In the genomic region with DNA sequence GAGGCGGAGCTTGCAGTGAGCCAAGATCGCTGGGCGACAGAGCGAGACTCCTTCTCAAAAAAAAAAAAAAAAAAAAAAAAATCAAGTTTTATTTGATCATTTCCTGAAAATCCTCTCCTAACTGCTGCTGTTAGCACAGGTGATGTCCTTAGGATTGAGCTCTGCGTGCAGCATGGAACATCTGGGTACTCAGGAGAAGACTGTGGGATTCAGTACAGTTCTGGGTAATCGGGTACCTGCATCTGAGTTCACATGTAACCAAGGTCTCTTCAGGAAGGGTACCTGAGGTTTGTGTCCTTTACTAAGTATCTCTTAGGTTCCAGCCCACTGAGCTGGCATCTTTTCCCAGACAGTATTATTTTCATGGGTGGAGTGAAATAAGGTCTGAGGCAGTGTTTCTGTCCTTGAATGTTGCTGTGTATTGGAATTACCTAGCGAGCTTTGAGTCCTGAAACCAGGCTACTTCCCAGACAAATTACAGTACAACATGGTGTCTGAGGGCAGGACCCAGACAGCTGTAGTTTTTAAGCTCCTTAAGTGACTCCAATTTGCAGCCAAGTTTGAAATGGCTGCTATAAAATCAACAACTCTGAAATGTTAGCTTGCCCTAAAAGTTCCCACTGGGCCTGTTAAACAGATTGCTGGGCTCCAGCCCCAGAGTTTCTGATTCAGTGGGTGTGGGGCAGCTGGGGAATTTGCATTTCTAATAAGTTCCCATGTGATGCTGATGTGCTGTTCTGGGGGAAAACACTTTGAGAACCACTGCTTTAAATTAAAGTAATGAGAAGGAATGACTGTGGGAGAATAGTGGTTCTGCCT, we compare ENCODE assay signal across 16 cellular contexts.
DNase-seq lines count a peak whose midpoint lies in the region; ATAC-seq, FAIRE-seq and TF ChIP-seq lines count a peak whose summit lies in the region.
"Had no signal": no experiment of that assay in that cellular context is flagged by ENCODE, and none has a peak within 500 bp of the region (broad histone marks: within the 10 kb centered on the region; RNA-seq: fewer than 3 reads in every experiment).

No MANE protein-coding gene starts in this region.

- no peaks in the 10 kb centered on the region for H3K36me3 ChIP-seq in A673 (ENCODE audit: insufficient read depth, low read length, poor library complexity, severe bottlenecking)
- H3K36me3 ChIP-seq in adipocyte (ENCODE audit: control insufficient read depth, insufficient read depth, low read length, severe bottlenecking) = no peaks in the 10 kb centered on the region
- no peaks in the 10 kb centered on the region for H3K36me3 ChIP-seq in keratinocyte (ENCODE audit: control insufficient read depth in 2 of 2, extremely low read depth in 1 of 2, insufficient read depth in 2 of 2, low read length in 2 of 2)
- H3K36me3 ChIP-seq in esophagus squamous epithelium = no peaks in the 10 kb centered on the region
- H3K36me3 ChIP-seq: gastrocnemius medialis, HAP-1, transverse colon had no signal

- H3K9ac ChIP-seq in adipocyte (ENCODE audit: low read length) (no peak overlapping the region), keratinocyte (ENCODE audit: control insufficient read depth, extremely low read depth, insufficient read depth, low read length) (no peak overlapping the region)

- H2AFZ ChIP-seq in keratinocyte (ENCODE audit: control insufficient read depth, low read length) = no peak overlapping the region

- no peaks in the 10 kb centered on the region for H3K9me1 ChIP-seq in keratinocyte (ENCODE audit: control insufficient read depth, extremely low read depth, insufficient read depth, low read length)

- H3K27ac ChIP-seq in A673 (ENCODE audit: low read depth, low read length, poor library complexity, severe bottlenecking) (peak overlapping the region; percentile 6), keratinocyte (ENCODE audit: control insufficient read depth, insufficient read depth, low read length) (no peak overlapping the region), esophagus squamous epithelium (no peak overlapping the region)
- H3K27ac ChIP-seq: gastrocnemius medialis, transverse colon had no signal

- peak; percentile 26 for FAIRE-seq in keratinocyte (lab: Jason Lieb, UNC)

- TF ChIP-seq CTCF in A673 (conservative IDR thresholded peaks at IDR 0.05; ENCODE audit: low read depth, low read length) = no peak
- no peak for TF ChIP-seq CTCF in GM12865 (IDR thresholded peaks at IDR 0.05; ENCODE audit: insufficient read depth, low read depth, low read length, missing control alignments)
- TF ChIP-seq CTCF in keratinocyte (optimal IDR thresholded peaks at IDR 0.05 in 1 of 3, IDR thresholded peaks at IDR 0.05 in 1 of 3, conservative IDR thresholded peaks at IDR 0.05 in 1 of 3; ENCODE audit: extremely low read depth in 1 of 3, insufficient read depth in 2 of 3, low read length in 3 of 3) = no peak
- TF ChIP-seq CTCF in esophagus squamous epithelium (IDR thresholded peaks at IDR 0.05) = no peak

- POLR2A ChIA-PET in A673 (lab: Charles Lee; ENCODE audit: low non-redundant PET) = no interaction called here

- H3K4me1 ChIP-seq in A673 (ENCODE audit: insufficient read depth, low read length, poor library complexity, severe bottlenecking) = peaks cover 40% of the 10 kb centered on the region
- peaks cover 33% of the 10 kb centered on the region for H3K4me1 ChIP-seq in adipocyte (ENCODE audit: control insufficient read depth, insufficient read depth, low read length)
- peaks cover 16% of the 10 kb centered on the region for H3K4me1 ChIP-seq in keratinocyte (ENCODE audit: control insufficient read depth, extremely low read depth, insufficient read depth, low read length)
- H3K4me1 ChIP-seq in esophagus squamous epithelium = no peaks in the 10 kb centered on the region
- H3K4me1 ChIP-seq: gastrocnemius medialis, transverse colon had no signal

- dilution Hi-C loops in keratinocyte (cut with MboI; ENCODE audit: extremely low pct_ligation_motif_present, low sequenced_read_pairs) = no loop called here

- no peaks in the 10 kb centered on the region for H4K20me1 ChIP-seq in keratinocyte (ENCODE audit: control insufficient read depth, extremely low read depth, insufficient read depth, low read length)

- 70 to 91% methylated on average over 6 to 7 of the region's 7 CpGs for WGBS in esophagus squamous epithelium, 2 donors

- H3K4me3 ChIP-seq in A673 (ENCODE audit: low read depth, low read length, poor library complexity, severe bottlenecking) = no peak overlapping the region
- no peak overlapping the region for H3K4me3 ChIP-seq in GM12865 (ENCODE audit: low read depth, low read length)
- no peak overlapping the region for H3K4me3 ChIP-seq in adipocyte (ENCODE audit: low read length)
- no peak overlapping the region for H3K4me3 ChIP-seq in keratinocyte (ENCODE audit: control insufficient read depth in 2 of 3, extremely low read depth in 1 of 3, insufficient read depth in 2 of 3, low read depth in 1 of 3, low read length in 3 of 3)
- H3K4me3 ChIP-seq in esophagus squamous epithelium = no peak overlapping the region
- H3K4me3 ChIP-seq: gastrocnemius medialis, HAP-1, transverse colon had no signal

- CTCF ChIA-PET in A673 (lab: Charles Lee) = no interaction called here

- TF ChIP-seq POLR2A in esophagus squamous epithelium (IDR thresholded peaks at IDR 0.05) = no peak

- ATAC-seq in HG03196 (IDR thresholded peaks at IDR 0.05; ENCODE audit: unreplicated experiment) = no peak
- ATAC-seq: gastrocnemius medialis had no signal

- no peaks in the 10 kb centered on the region for H3K9me3 ChIP-seq in A673 (ENCODE audit: low read depth, low read length, poor library complexity, severe bottlenecking)
- H3K9me3 ChIP-seq in adipocyte (ENCODE audit: control insufficient read depth, low read length) = no peaks in the 10 kb centered on the region
- H3K9me3 ChIP-seq in keratinocyte (ENCODE audit: control insufficient read depth, low read depth, low read length) = no peaks in the 10 kb centered on the region
- no peaks in the 10 kb centered on the region for H3K9me3 ChIP-seq in esophagus squamous epithelium
- H3K9me3 ChIP-seq: gastrocnemius medialis, HAP-1, transverse colon had no signal

- no peak overlapping the region for H3K4me2 ChIP-seq in keratinocyte (ENCODE audit: control insufficient read depth, extremely low read depth, insufficient read depth, low read depth, low read length)

- intact Hi-C loops in A673 (cut with micrococcal nuclease; ENCODE audit: unreplicated experiment) (no loop called here), esophagus squamous epithelium (cut with DNase I) (no loop called here)

- H3K79me2 ChIP-seq in keratinocyte (ENCODE audit: control insufficient read depth, insufficient read depth, low read length) = no peaks in the 10 kb centered on the region

- no TSS peak for BruUV-seq in A673 (replicated peaks; lab: Mats Ljungman, UMichigan)

- H3K27me3 ChIP-seq in A673 (replicated peaks; ENCODE audit: insufficient read depth, low read depth, low read length, poor library complexity) = no peaks in the 10 kb centered on the region
- H3K27me3 ChIP-seq in adipocyte (replicated peaks; ENCODE audit: control insufficient read depth, insufficient read depth, low read length) = no peaks in the 10 kb centered on the region
- no peaks in the 10 kb centered on the region for H3K27me3 ChIP-seq in keratinocyte (ENCODE audit: control insufficient read depth, extremely low read depth, insufficient read depth, low read length)
- H3K27me3 ChIP-seq in esophagus squamous epithelium = no peaks in the 10 kb centered on the region
- H3K27me3 ChIP-seq: gastrocnemius medialis, transverse colon had no signal

- peak; percentile 85 for DNase-seq in A673 (ENCODE audit: low spot score)
- peak; percentile 5 for DNase-seq in GM12865 (ENCODE audit: low read depth)
- peak; percentile 48 for DNase-seq in adipocyte (ENCODE audit: low read depth)
- DNase-seq in keratinocyte (ENCODE audit: low read depth, low spot score) = no peak
- no peak for DNase-seq in D341Med (ENCODE audit: low spot score)
- DNase-seq in esophagus squamous epithelium (lab: John Stamatoyannopoulos, UW) = no peak
- no peak for DNase-seq in activated CD4-positive, CD25-positive, alpha-beta regulatory T cell (lab: John Stamatoyannopoulos, UW)
- DNase-seq: activated CD4-positive, alpha-beta T cell treated with anti-CD3 and anti-CD28 coated beads, Interleukin-2, amount 10 ng/mL, durations not matched to agents 7 days and 5 days; anterior cingulate cortex; DMS79 treated with DMSO at 0.1 percent for 48 hours; gastrocnemius medialis; immature natural killer cell; posterior cingulate gyrus; transverse colon had no signal

Comparison
In these comparisons a context has a peak if more than half of its experiments do, and no peak if none do; other contexts are left out.
1. DNase-seq: peak in A673 (single experiment), GM12865 (single experiment) and adipocyte (single experiment); none in keratinocyte (single experiment), D341Med (single experiment), esophagus squamous epithelium (single experiment) and activated CD4-positive, CD25-positive, alpha-beta regulatory T cell (0 of 4).